In the genomic region with DNA sequence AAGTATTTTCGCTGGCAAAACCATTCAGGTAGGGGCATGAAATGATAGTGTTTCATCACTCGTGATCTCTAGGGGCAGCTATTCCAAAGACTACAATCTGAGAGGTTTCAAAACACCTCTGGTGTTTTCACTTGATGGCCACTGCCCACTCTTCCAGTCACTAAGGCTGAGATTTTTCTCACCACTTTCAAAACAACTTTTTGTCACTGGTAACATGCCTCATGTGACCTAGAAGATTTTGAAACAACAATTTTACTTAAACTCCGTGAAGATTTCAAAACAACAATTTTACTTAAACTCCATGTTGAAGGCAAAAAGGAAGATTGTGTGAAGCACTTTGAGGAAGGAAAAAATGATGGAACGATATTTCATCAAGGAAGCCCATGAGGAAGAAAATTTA, we compare ENCODE assay signal across 21 cellular contexts. TPM values are rescaled to one million over a fixed set of nuclear protein-coding genes. Genes with fewer than 3 reads are reported as not detected.
A peak's percentile ranks its signal among the peaks of the same experiment; 100 is the strongest.
DNase-seq lines count a peak whose midpoint lies in the region; ATAC-seq lines count a peak whose summit lies in the region.
"Had no signal": no experiment of that assay in that cellular context is flagged by ENCODE, and none has a peak within 500 bp of the region (broad histone marks: within the 10 kb centered on the region; RNA-seq: fewer than 3 reads in every experiment).

No MANE protein-coding gene starts in this region.

- no peak overlapping the region for H3K23ac ChIP-seq in mesendoderm (ENCODE audit: low read length)

- H3K4me1 Mint-ChIP-seq in activated T-helper 17 cell treated with anti-CD3 and anti-CD28 coated beads, Interleukin-2, amount 50 U/mL, for 72 hours, result no peaks in the 10 kb centered on the region
- peaks cover 5 to 27% (median 6%) of the 10 kb centered on the region in 4 donors for H3K4me1 Mint-ChIP-seq in naive thymus-derived CD8-positive, alpha-beta T cell

- no peak overlapping the region for H4K8ac ChIP-seq in mesendoderm (ENCODE audit: low read depth, low read length)

- no peak overlapping the region for H3K4me3 ChIP-seq in mesendoderm (ENCODE audit: low read length)

- no peak overlapping the region for H3K56ac ChIP-seq in mesendoderm (ENCODE audit: low read length)

- no peaks in the 10 kb centered on the region for H3K36me3 ChIP-seq in mesendoderm (ENCODE audit: control insufficient read depth, insufficient read depth, low read length)
- H3K36me3 ChIP-seq: BE2C, brain microvascular endothelial cell had no signal

- no peaks in the 10 kb centered on the region for H3K27me3 ChIP-seq in mesendoderm (ENCODE audit: insufficient read depth, low read length, poor library complexity)
- H3K27me3 ChIP-seq: brain microvascular endothelial cell had no signal

- H3K79me2 ChIP-seq in mesendoderm (ENCODE audit: control insufficient read depth, insufficient read depth, low read length), result no peaks in the 10 kb centered on the region

- no peak for ATAC-seq in activated T-helper 17 cell treated with anti-CD3 and anti-CD28 coated beads, Interleukin-2, amount 50 U/mL, for 72 hours (replicated peaks)
- no peak for ATAC-seq in naive thymus-derived CD8-positive, alpha-beta T cell
- no peak for ATAC-seq in HG02973 (IDR thresholded peaks at IDR 0.05; ENCODE audit: unreplicated experiment)
- ATAC-seq: left lobe of liver had no signal

- no peak overlapping the region for H2BK5ac ChIP-seq in mesendoderm (ENCODE audit: low read length)

- no peak overlapping the region for H4K5ac ChIP-seq in mesendoderm (ENCODE audit: low read length)

- POLR2A ChIA-PET in naive thymus-derived CD8-positive, alpha-beta T cell (lab: Charles Lee), result no interaction called here

- no peak overlapping the region for H3K4me2 ChIP-seq in mesendoderm (ENCODE audit: low read length)

- WGBS in mesendoderm (ENCODE audit: extremely low coverage, insufficient coverage, low lambda C conversion rate), result no CpG with 5 or more reads among the region's 4 CpGs

- H3K18ac ChIP-seq in mesendoderm (ENCODE audit: low read length), result no peak overlapping the region

- no peak overlapping the region for H3K9ac ChIP-seq in mesendoderm (ENCODE audit: low read length)

- H3K36me3 Mint-ChIP-seq in activated T-helper 17 cell treated with anti-CD3 and anti-CD28 coated beads, Interleukin-2, amount 50 U/mL, for 72 hours (ENCODE audit: low read depth), result no peaks in the 10 kb centered on the region
- peaks cover 2 to 11% (median 7%) of the 10 kb centered on the region in 3 donors for H3K36me3 Mint-ChIP-seq in naive thymus-derived CD8-positive, alpha-beta T cell

- H3K27ac ChIP-seq in mesendoderm (ENCODE audit: low read depth, low read length), result no peak overlapping the region
- H3K27ac ChIP-seq: 22Rv1, brain microvascular endothelial cell had no signal

- no peak overlapping the region for H3K27ac Mint-ChIP-seq in activated T-helper 17 cell treated with anti-CD3 and anti-CD28 coated beads, Interleukin-2, amount 50 U/mL, for 72 hours
- peak overlapping the region in 1 of 10 donors; percentile 57 for H3K27ac Mint-ChIP-seq in naive thymus-derived CD8-positive, alpha-beta T cell

- no peaks in the 10 kb centered on the region for H3K79me1 ChIP-seq in mesendoderm (ENCODE audit: low read length)

- H3K4me1 ChIP-seq in mesendoderm (ENCODE audit: control insufficient read depth, low read depth, low read length), result no peaks in the 10 kb centered on the region
- H3K4me1 ChIP-seq: BE2C had no signal

- peak overlapping the region; percentile 74 for H3K4me3 Mint-ChIP-seq in activated T-helper 17 cell treated with anti-CD3 and anti-CD28 coated beads, Interleukin-2, amount 50 U/mL, for 72 hours
- peak overlapping the region in 7 of 10 donors; percentile 20 to 85 (median 80) for H3K4me3 Mint-ChIP-seq in naive thymus-derived CD8-positive, alpha-beta T cell

- no peak overlapping the region for H2BK120ac ChIP-seq in mesendoderm (ENCODE audit: low read depth, low read length)

- H2BK15ac ChIP-seq in mesendoderm (replicated peaks; ENCODE audit: low read depth), result no peak overlapping the region

- H3K4ac ChIP-seq in mesendoderm (ENCODE audit: low read depth, low read length), result no peak overlapping the region

- H2AK5ac ChIP-seq in mesendoderm (ENCODE audit: low read length), result no peak overlapping the region

- H3K27me3 Mint-ChIP-seq in activated T-helper 17 cell treated with anti-CD3 and anti-CD28 coated beads, Interleukin-2, amount 50 U/mL, for 72 hours, result peaks cover 53% of the 10 kb centered on the region
- H3K27me3 Mint-ChIP-seq in naive thymus-derived CD8-positive, alpha-beta T cell, result peaks cover 50 to 78% (median 60%) of the 10 kb centered on the region in 5 donors

- peak; percentile 38 for DNase-seq in NOMO-1 treated with DMSO at 0.1 percent for 48 hours (lab: John Stamatoyannopoulos, UW; ENCODE audit: unreplicated experiment)
- no peak for DNase-seq in NOMO-1 treated with dmso at 0.1 percent for 144 hours (lab: John Stamatoyannopoulos, UW; ENCODE audit: unreplicated experiment)
- peak; percentile 83 for DNase-seq in CD1c-positive myeloid dendritic cell (ENCODE audit: extremely low spot score)
- DNase-seq in naive thymus-derived CD8-positive, alpha-beta T cell, result no peak
- no peak for DNase-seq in mesendoderm
- DNase-seq in AML-193 (lab: John Stamatoyannopoulos, UW), result no peak
- DNase-seq: activated CD4-positive, CD25-positive, alpha-beta regulatory T cell; BE2C; brain microvascular endothelial cell; cortex of kidney; foreskin melanocyte; NCI-H1048; NCI-H2081; NCI-H524; Right ventricle myocardium superior; stimulated activated CD4-positive, alpha-beta T cell treated with anti-CD3 and anti-CD28 coated beads, Interleukin-2, amount 100 ng/mL, for 48 hours had no signal

- H3K9me3 Mint-ChIP-seq in activated T-helper 17 cell treated with anti-CD3 and anti-CD28 coated beads, Interleukin-2, amount 50 U/mL, for 72 hours, result peaks cover 3% of the 10 kb centered on the region
- H3K9me3 Mint-ChIP-seq in naive thymus-derived CD8-positive, alpha-beta T cell, result peaks cover 0 to 14% (median 6%) of the 10 kb centered on the region in 9 donors

RNA-seq across cellular contexts. Expression of a gene that starts 1.2 kb away (rescaled TPM):
- total RNA-seq in activated T-helper 17 cell treated with anti-CD3 and anti-CD28 coated beads, Interleukin-2, amount 50 U/mL, for 72 hours, result 1 to 10 TPM; 1.4 to 1.8 TPM
- under 1 TPM; 0.14 to 0.26 TPM for total RNA-seq in naive thymus-derived CD8-positive, alpha-beta T cell
- polyA plus RNA-seq in naive thymus-derived CD8-positive, alpha-beta T cell, result under 1 TPM in 2 of 3 donors, not detected in 1; 0.03 to 0.06 TPM
- polyA plus RNA-seq in mesendoderm (2013, experiment 1 of 2), result 1.7 TPM
- polyA plus RNA-seq in mesendoderm (2013, experiment 2 of 2), result 1.9 TPM
- total RNA-seq: HT-29 had no signal

RNA-seq across cellular contexts. Expression of a gene that starts 18.0 kb away (rescaled TPM):
- 10 to 100 TPM; 41.5 to 48.9 TPM for total RNA-seq in activated T-helper 17 cell treated with anti-CD3 and anti-CD28 coated beads, Interleukin-2, amount 50 U/mL, for 72 hours
- total RNA-seq in naive thymus-derived CD8-positive, alpha-beta T cell, result 10 to 100 TPM; 88.2 to 94.4 TPM
- polyA plus RNA-seq in naive thymus-derived CD8-positive, alpha-beta T cell, result 100 to 1,000 TPM; 241 to 335 (median 328) TPM
- polyA plus RNA-seq in mesendoderm (2013, experiment 1 of 2), result 39.7 TPM
- 39.8 TPM for polyA plus RNA-seq in mesendoderm (2013, experiment 2 of 2)

RNA-seq across cellular contexts. Expression of a gene that starts 57.3 kb away (rescaled TPM):
- total RNA-seq in activated T-helper 17 cell treated with anti-CD3 and anti-CD28 coated beads, Interleukin-2, amount 50 U/mL, for 72 hours, result 10 to 100 TPM; 20.6 to 37.0 TPM
- total RNA-seq in naive thymus-derived CD8-positive, alpha-beta T cell, result 10 to 100 TPM; 26.2 to 32.4 TPM
- polyA plus RNA-seq in naive thymus-derived CD8-positive, alpha-beta T cell, result 10 to 100 TPM; 29.3 to 38.8 (median 31.2) TPM
- polyA plus RNA-seq in mesendoderm (2013, experiment 1 of 2), result 48.6 TPM
- polyA plus RNA-seq in mesendoderm (2013, experiment 2 of 2), result 49.0 TPM

Comparison
In these comparisons a context has a peak if more than half of its experiments do, and no peak if none do; other contexts are left out.
1. DNase-seq: peak in NOMO-1 treated with DMSO at 0.1 percent for 48 hours (single experiment) and CD1c-positive myeloid dendritic cell (single experiment); none in NOMO-1 treated with dmso at 0.1 percent for 144 hours (single experiment), naive thymus-derived CD8-positive, alpha-beta T cell (0 of 10), mesendoderm (single experiment) and AML-193 (0 of 2).